ENCODE assay signal across 16 cellular contexts in the genomic region with DNA sequence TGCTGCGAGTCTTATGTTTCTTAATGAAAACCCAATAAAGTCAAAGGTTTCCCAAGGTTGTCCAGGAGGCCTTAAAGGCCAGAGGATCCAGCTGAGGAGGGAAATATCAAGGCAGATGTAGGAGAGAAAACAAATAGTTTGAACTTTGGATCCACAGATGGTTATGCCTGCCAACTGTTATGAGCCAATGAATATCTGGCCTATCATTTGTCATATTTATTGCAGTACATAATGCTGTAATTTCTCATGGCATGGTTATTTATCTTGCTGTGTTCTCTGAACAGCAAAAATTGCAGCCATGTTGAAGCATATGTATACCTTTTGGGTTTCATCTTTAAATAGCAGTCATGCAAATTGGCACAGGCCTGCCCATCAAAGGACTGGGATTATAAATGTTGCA. TPM values are rescaled to one million over a fixed set of nuclear protein-coding genes. Genes with fewer than 3 reads are reported as not detected.
DNase-seq lines count a peak whose midpoint lies in the region; ATAC-seq and TF ChIP-seq lines count a peak whose summit lies in the region.
"Had no signal": no experiment of that assay in that cellular context is flagged by ENCODE, and none has a peak within 500 bp of the region (broad histone marks: within the 10 kb centered on the region; RNA-seq: fewer than 3 reads in every experiment).

No MANE protein-coding gene starts in this region.

- peak; percentile 58 for ATAC-seq in left colon
- no peak for ATAC-seq in GM21619 (IDR thresholded peaks at IDR 0.05; ENCODE audit: unreplicated experiment)
- ATAC-seq: Panc1 had no signal

- H3K9me3 ChIP-seq in sigmoid colon: no peaks in the 10 kb centered on the region

- DNase-seq in DMS 273 (lab: John Stamatoyannopoulos, UW; ENCODE audit: unreplicated experiment) (peak; percentile 82), NCI-H1694 (lab: John Stamatoyannopoulos, UW) (peak; percentile 92), left colon (no peak), sigmoid colon (no peak), erythroblast (lab: John Stamatoyannopoulos, UW) (no peak), NCI-H1105 treated with DMSO at 0.1 percent for 48 hours (lab: John Stamatoyannopoulos, UW) (no peak)
- DNase-seq: ACHN; CD4-positive, alpha-beta T cell; Kasumi-1; NCI-H2029 treated with DMSO at 0.1 percent for 48 hours; NCI-H226; NCI-H774; SHP77 had no signal

- H3K4me1 ChIP-seq in sigmoid colon: peaks cover 0 to 36% (median 35%) of the 10 kb centered on the region in 4 donors

- no peak overlapping the region for H3K4me3 ChIP-seq in sigmoid colon

- no peak for TF ChIP-seq EP300 in sigmoid colon (IDR thresholded peaks at IDR 0.05)

- intact Hi-C loops in left colon (cut with DNase I, micrococcal nuclease): no loop called here
- intact Hi-C loops in sigmoid colon (cut with DNase I): no loop called here

- H3K36me3 ChIP-seq in sigmoid colon: no peaks in the 10 kb centered on the region

- 37 to 71% methylated on average over 1 of the region's 1 CpG for WGBS in sigmoid colon, 2 donors

- H3K27me3 ChIP-seq in sigmoid colon: no peaks in the 10 kb centered on the region

- no peak for TF ChIP-seq CTCF in sigmoid colon (IDR thresholded peaks at IDR 0.05)

- no peak for TF ChIP-seq POLR2A in sigmoid colon (IDR thresholded peaks at IDR 0.05)
- no peak for TF ChIP-seq POLR2A in erythroblast (IDR thresholded peaks at IDR 0.05; ENCODE audit: low read length)

- peak overlapping the region in 3 of 4 donors; percentile 52 to 62 (median 59) for H3K27ac ChIP-seq in sigmoid colon

RNA-seq across cellular contexts. Expression of gene CAVIN2, which starts 38.2 kb away (rescaled TPM):
- total RNA-seq in left colon (10 to 100 TPM in 1 of 2 donors, 1 to 10 TPM in 1; 9.6 to 16.2 TPM), sigmoid colon (100 to 1,000 TPM; 138 to 201 (median 190) TPM)
- 10 to 100 TPM in 2 of 3 donors, 1 to 10 TPM in 1; 1.4 to 15.6 (median 14.4) TPM for polyA plus RNA-seq in sigmoid colon
- total RNA-seq: B cell had no signal

Comparison
In these comparisons a context has a peak if more than half of its experiments do, and no peak if none do; other contexts are left out.
1. DNase-seq: peak in DMS 273 (single experiment) and NCI-H1694 (single experiment); none in left colon (0 of 2), sigmoid colon (single experiment), erythroblast (0 of 2) and NCI-H1105 treated with DMSO at 0.1 percent for 48 hours (single experiment).
2. RNA of gene CAVIN2, which starts 38.2 kb away (total RNA-seq): 138 to 201 TPM in sigmoid colon; 9.6 to 16.2 TPM in left colon; every median in the first group is over 4 times any median in the second.